Comparison of ENCODE assay signal across 1 cellular context in the genomic region with DNA sequence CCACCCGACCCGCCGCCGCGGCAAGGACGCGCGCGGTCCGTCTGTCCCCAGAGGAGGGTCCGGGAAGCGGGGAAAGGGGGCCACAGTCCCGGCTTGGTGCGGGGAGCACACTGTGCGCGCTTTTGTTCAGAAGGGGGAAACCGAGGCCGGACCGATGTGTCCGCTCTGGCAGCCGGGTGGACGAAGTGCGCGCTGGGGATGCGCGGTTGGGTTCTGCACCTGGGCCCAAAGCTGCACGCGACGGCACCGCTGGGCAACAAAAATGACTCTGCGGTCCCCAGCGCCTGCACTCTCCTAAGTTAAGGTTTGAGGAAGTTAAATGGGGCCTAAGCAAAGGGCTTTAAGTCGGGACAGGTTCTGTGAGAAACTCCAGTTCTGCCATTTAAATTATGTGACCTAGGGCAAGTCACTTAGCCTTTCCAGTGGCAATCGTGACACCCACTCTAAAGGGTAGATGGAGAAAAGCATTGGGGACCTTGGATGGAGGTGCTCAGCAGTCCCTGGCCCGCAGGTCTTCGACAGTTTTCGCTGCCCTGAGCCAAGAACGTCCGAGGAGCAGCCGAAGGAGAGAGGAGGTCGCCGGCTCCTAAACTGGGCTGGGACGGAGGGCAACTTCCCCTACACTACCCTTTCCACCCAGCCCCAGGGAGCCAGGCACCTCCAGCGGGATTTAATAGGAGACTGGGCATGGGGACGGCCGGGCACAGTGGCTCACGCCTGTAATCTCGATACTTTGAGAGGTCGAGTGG.
A peak's percentile ranks its signal among the peaks of the same experiment; 100 is the strongest.
TF ChIP-seq lines count a peak whose summit lies in the region.

No MANE protein-coding gene starts in this region.

TF ChIP-seq in HepG2, 621 proteins besides CTCF, POLR2A, EP300 and RAD21 (continued from another document and continues in another):
- TF ChIP-seq, protein P1, sequence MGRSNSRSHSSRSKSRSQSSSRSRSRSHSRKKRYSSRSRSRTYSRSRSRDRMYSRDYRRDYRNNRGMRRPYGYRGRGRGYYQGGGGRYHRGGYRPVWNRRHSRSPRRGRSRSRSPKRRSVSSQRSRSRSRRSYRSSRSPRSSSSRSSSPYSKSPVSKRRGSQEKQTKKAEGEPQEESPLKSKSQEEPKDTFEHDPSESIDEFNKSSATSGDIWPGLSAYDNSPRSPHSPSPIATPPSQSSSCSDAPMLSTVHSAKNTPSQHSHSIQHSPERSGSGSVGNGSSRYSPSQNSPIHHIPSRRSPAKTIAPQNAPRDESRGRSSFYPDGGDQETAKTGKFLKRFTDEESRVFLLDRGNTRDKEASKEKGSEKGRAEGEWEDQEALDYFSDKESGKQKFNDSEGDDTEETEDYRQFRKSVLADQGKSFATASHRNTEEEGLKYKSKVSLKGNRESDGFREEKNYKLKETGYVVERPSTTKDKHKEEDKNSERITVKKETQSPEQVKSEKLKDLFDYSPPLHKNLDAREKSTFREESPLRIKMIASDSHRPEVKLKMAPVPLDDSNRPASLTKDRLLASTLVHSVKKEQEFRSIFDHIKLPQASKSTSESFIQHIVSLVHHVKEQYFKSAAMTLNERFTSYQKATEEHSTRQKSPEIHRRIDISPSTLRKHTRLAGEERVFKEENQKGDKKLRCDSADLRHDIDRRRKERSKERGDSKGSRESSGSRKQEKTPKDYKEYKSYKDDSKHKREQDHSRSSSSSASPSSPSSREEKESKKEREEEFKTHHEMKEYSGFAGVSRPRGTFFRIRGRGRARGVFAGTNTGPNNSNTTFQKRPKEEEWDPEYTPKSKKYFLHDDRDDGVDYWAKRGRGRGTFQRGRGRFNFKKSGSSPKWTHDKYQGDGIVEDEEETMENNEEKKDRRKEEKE (IDR thresholded peaks at IDR 0.05): no peak
- 0 out of 2 replicates have a peak, but pooled peaks have one; percentile 0 for TF ChIP-seq HOXA5 (CRISPR knock-in tag; IDR thresholded peaks at IDR 0.05)
- no peak for TF ChIP-seq SOX13 (IDR thresholded peaks at IDR 0.05)
- no peak for TF ChIP-seq SOX13 (CRISPR knock-in tag; conservative IDR thresholded peaks at IDR 0.05 in 1 of 2, IDR thresholded peaks at IDR 0.05 in 1 of 2)
- TF ChIP-seq MED13 (CRISPR knock-in tag; IDR thresholded peaks at IDR 0.05): 0 out of 2 replicates have a peak, but pooled peaks have one; percentile 12
- 0 out of 2 replicates have a peak, but pooled peaks have one; percentile 10 for TF ChIP-seq AFF4 (CRISPR knock-in tag; IDR thresholded peaks at IDR 0.05)
- peak; percentile 71; the same call in 1 of the 2 replicates for TF ChIP-seq KDM5B (CRISPR knock-in tag; IDR thresholded peaks at IDR 0.05; ENCODE audit: borderline replicate concordance)
- no peak; the same call in 1 of the 2 replicates for TF ChIP-seq ARID4A (CRISPR knock-in tag; IDR thresholded peaks at IDR 0.05; ENCODE audit: borderline replicate concordance)
- TF ChIP-seq ISL2 (CRISPR knock-in tag; IDR thresholded peaks at IDR 0.05): 0 out of 2 replicates have a peak, but pooled peaks have one; percentile 9
- TF ChIP-seq KDM2A (CRISPR knock-in tag; IDR thresholded peaks at IDR 0.05; ENCODE audit: borderline replicate concordance, low read depth): 0 out of 2 replicates have a peak, but pooled peaks have one; percentile 20
- 0 out of 2 replicates have a peak, but pooled peaks have one; percentile 43 for TF ChIP-seq SNAI1 (CRISPR knock-in tag; IDR thresholded peaks at IDR 0.05; ENCODE audit: borderline replicate concordance)
- TF ChIP-seq, protein P2, sequence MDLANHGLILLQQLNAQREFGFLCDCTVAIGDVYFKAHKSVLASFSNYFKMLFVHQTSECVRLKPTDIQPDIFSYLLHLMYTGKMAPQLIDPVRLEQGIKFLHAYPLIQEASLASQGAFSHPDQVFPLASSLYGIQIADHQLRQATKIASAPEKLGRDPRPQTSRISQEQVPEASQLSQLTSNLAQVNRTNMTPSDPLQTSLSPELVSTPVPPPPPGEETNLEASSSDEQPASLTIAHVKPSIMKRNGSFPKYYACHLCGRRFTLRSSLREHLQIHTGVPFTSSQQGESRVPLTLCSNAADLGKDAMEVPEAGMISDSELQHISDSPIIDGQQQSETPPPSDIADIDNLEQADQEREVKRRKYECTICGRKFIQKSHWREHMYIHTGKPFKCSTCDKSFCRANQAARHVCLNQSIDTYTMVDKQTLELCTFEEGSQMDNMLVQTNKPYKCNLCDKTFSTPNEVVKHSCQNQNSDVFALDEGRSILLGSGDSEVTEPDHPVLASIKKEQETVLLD (CRISPR knock-in tag; IDR thresholded peaks at IDR 0.05; ENCODE audit: low read depth): no peak
- TF ChIP-seq ZFY (CRISPR knock-in tag; IDR thresholded peaks at IDR 0.05): peak; percentile 5; the same call in 1 of the 2 replicates
- TF ChIP-seq PTBP1 (IDR thresholded peaks at IDR 0.05; ENCODE audit: low read depth, low read length, poor library complexity, severe bottlenecking): no peak
- TF ChIP-seq ZNF367 (CRISPR knock-in tag; IDR thresholded peaks at IDR 0.05; ENCODE audit: borderline replicate concordance): peak; percentile 12; the same call in 1 of the 2 replicates
- TF ChIP-seq, protein P3, sequence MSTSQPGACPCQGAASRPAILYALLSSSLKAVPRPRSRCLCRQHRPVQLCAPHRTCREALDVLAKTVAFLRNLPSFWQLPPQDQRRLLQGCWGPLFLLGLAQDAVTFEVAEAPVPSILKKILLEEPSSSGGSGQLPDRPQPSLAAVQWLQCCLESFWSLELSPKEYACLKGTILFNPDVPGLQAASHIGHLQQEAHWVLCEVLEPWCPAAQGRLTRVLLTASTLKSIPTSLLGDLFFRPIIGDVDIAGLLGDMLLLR (CRISPR knock-in tag; IDR thresholded peaks at IDR 0.05): 0 out of 2 replicates have a peak, but pooled peaks have one; percentile 40
- TF ChIP-seq POLR2AphosphoS5 (IDR thresholded peaks at IDR 0.05; ENCODE audit: low read depth, low read length): peak; percentile 12; the same call in 1 of the 2 replicates
- TF ChIP-seq ZNF800 (CRISPR knock-in tag; IDR thresholded peaks at IDR 0.05): peak; percentile 58
- 0 out of 2 replicates have a peak, but pooled peaks have one; percentile 52 for TF ChIP-seq HOXD1 (CRISPR knock-in tag; IDR thresholded peaks at IDR 0.05)
- 0 out of 2 replicates have a peak, but pooled peaks have one; percentile 18 for TF ChIP-seq ZNF558 (CRISPR knock-in tag; IDR thresholded peaks at IDR 0.05; ENCODE audit: borderline replicate concordance)
- TF ChIP-seq, protein P4, sequence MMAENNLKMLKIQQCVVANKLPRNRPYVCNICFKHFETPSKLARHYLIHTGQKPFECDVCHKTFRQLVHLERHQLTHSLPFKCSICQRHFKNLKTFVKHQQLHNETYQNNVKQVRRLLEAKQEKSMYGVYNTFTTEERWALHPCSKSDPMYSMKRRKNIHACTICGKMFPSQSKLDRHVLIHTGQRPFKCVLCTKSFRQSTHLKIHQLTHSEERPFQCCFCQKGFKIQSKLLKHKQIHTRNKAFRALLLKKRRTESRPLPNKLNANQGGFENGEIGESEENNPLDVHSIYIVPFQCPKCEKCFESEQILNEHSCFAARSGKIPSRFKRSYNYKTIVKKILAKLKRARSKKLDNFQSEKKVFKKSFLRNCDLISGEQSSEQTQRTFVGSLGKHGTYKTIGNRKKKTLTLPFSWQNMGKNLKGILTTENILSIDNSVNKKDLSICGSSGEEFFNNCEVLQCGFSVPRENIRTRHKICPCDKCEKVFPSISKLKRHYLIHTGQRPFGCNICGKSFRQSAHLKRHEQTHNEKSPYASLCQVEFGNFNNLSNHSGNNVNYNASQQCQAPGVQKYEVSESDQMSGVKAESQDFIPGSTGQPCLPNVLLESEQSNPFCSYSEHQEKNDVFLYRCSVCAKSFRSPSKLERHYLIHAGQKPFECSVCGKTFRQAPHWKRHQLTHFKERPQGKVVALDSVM (CRISPR knock-in tag; IDR thresholded peaks at IDR 0.05): no peak
- TF ChIP-seq, protein P5, sequence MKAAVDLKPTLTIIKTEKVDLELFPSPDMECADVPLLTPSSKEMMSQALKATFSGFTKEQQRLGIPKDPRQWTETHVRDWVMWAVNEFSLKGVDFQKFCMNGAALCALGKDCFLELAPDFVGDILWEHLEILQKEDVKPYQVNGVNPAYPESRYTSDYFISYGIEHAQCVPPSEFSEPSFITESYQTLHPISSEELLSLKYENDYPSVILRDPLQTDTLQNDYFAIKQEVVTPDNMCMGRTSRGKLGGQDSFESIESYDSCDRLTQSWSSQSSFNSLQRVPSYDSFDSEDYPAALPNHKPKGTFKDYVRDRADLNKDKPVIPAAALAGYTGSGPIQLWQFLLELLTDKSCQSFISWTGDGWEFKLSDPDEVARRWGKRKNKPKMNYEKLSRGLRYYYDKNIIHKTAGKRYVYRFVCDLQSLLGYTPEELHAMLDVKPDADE (CRISPR knock-in tag; IDR thresholded peaks at IDR 0.05): no peak
- TF ChIP-seq ONECUT2 (CRISPR knock-in tag; IDR thresholded peaks at IDR 0.05): no peak
- TF ChIP-seq KLF12 (CRISPR knock-in tag; IDR thresholded peaks at IDR 0.05; ENCODE audit: borderline replicate concordance): peak; percentile 45
